ENCODE assay signal across 23 cellular contexts in genomic region chr2:11492720-11493119, GRCh38.
"Had no signal": no experiment of that assay in that cellular context is flagged by ENCODE, and none has a peak within 500 bp of the region (broad histone marks: within the 10 kb centered on the region; RNA-seq: fewer than 3 reads in every experiment).

No MANE protein-coding gene starts in this region.

- H3K27me3 ChIP-seq: MG63, Peyer's patch, SJCRH30 had no signal

- H3K36me3 ChIP-seq: adrenal gland, MG63, Peyer's patch, SJCRH30 had no signal

- ATAC-seq: activated CD4-positive, CD25-positive, alpha-beta regulatory T cell treated with anti-CD3 and anti-CD28 coated beads, Interleukin-2, amount 50 U/mL, for 24 hours; activated CD8-positive, alpha-beta T cell treated with anti-CD3 and anti-CD28 coated beads, Interleukin-2, amount 10 ng/mL, durations not matched to agents 7 days and 5 days had no signal

- H3K9me3 ChIP-seq: adrenal gland, MG63, Peyer's patch had no signal

- H3K4me3 ChIP-seq: adrenal gland, MG63, Peyer's patch, SJCRH30 had no signal

- H3K4me1 ChIP-seq: Peyer's patch had no signal

- DNase-seq: activated CD4-positive, alpha-beta T cell treated with anti-CD3 and anti-CD28 coated beads for 4 hours; activated CD8-positive, alpha-beta memory T cell treated with anti-CD3 and anti-CD28 coated beads, Interleukin-2, amount 50 U/mL, for 48 hours; activated CD8-positive, alpha-beta T cell treated with anti-CD3 and anti-CD28 coated beads, Interleukin-2, amount 10 ng/mL, durations not matched to agents 7 days and 5 days; activated naive CD4-positive, alpha-beta T cell treated with anti-CD3 and anti-CD28 coated beads, Interleukin-2, amount 50 U/mL, for 16 hours; activated naive CD8-positive, alpha-beta T cell treated with anti-CD3 and anti-CD28 coated beads, Interleukin-2, amount 10 ng/mL, durations not matched to agents 7 days and 5 days; activated T-cell treated with anti-CD3 and anti-CD28 coated beads, Interleukin-2, amount 50 U/mL, for 1 hour; adrenal gland; anterior cingulate cortex; MG63; MV-4-11; NCI-H1105; NCI-H1436; NCI-H1694 treated with DMSO at 0.1 percent for 48 hours; NCI-H2081; NCI-H446; NCI-H524; NCI-H774; NK-92 treated with Interleukin-12 subunit alpha and Interleukin-12 subunit beta, amount 100 ng/mL, for 24 hours; Peyer's patch; Right ventricle myocardium superior; SJCRH30 had no signal

- H3K27ac ChIP-seq: adrenal gland, Peyer's patch, RWPE1, SJCRH30 had no signal
